1 cellular context compared by ENCODE assay signal in genomic region chr1:175267716-175268416, GRCh38.
TF ChIP-seq lines count a peak whose summit lies in the region.

No MANE protein-coding gene starts in this region.

TF ChIP-seq in GM23338, 12 proteins besides CTCF, POLR2A, EP300 and RAD21 (continued from another document):
- TF ChIP-seq, protein P1, sequence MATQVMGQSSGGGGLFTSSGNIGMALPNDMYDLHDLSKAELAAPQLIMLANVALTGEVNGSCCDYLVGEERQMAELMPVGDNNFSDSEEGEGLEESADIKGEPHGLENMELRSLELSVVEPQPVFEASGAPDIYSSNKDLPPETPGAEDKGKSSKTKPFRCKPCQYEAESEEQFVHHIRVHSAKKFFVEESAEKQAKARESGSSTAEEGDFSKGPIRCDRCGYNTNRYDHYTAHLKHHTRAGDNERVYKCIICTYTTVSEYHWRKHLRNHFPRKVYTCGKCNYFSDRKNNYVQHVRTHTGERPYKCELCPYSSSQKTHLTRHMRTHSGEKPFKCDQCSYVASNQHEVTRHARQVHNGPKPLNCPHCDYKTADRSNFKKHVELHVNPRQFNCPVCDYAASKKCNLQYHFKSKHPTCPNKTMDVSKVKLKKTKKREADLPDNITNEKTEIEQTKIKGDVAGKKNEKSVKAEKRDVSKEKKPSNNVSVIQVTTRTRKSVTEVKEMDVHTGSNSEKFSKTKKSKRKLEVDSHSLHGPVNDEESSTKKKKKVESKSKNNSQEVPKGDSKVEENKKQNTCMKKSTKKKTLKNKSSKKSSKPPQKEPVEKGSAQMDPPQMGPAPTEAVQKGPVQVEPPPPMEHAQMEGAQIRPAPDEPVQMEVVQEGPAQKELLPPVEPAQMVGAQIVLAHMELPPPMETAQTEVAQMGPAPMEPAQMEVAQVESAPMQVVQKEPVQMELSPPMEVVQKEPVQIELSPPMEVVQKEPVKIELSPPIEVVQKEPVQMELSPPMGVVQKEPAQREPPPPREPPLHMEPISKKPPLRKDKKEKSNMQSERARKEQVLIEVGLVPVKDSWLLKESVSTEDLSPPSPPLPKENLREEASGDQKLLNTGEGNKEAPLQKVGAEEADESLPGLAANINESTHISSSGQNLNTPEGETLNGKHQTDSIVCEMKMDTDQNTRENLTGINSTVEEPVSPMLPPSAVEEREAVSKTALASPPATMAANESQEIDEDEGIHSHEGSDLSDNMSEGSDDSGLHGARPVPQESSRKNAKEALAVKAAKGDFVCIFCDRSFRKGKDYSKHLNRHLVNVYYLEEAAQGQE (IDR thresholded peaks at IDR 0.05; ENCODE audit: unreplicated experiment) = no peak
- no peak for TF ChIP-seq POLR2AphosphoS5 (IDR thresholded peaks at IDR 0.05; ENCODE audit: low read depth)
